8 cellular contexts compared by ENCODE assay signal in the genomic region with DNA sequence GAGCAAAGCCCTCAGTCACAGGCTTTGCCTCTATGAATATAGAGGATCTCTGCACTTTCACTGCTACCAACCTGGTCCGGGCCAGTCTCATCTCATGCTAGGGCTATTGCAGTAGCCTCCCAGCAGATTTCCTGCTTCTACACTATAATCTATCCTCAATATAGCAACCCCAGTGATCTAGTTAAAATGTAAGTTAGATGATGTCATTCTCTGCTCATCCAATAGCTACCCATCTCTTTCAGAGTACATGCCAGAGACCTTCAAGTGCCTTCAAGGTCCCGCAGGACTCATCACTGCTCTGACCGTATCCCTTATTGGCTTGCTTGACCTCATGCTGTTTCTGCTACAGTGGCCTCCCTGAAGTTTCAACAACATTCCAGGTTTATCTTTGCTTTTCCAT.
"Had no signal": no experiment of that assay in that cellular context is flagged by ENCODE, and none has a peak within 500 bp of the region (broad histone marks: within the 10 kb centered on the region; RNA-seq: fewer than 3 reads in every experiment).

No MANE protein-coding gene starts in this region.

- ATAC-seq: GM23338, HCT116 had no signal

- H3K9me3 ChIP-seq: HAP-1 had no signal

- H3K36me3 ChIP-seq: HAP-1 had no signal

- FAIRE-seq: HTR-8/SVneo had no signal

- H3K27ac ChIP-seq: KMS-11 had no signal

- DNase-seq: H7, Karpas-422, KBM-7 had no signal

- H3K4me3 ChIP-seq: GM23338, HAP-1 had no signal

- H2AFZ ChIP-seq: GM23338 had no signal

- H3K4me1 ChIP-seq: HAP-1 had no signal

- H3K4me2 ChIP-seq: GM23338, KMS-11 had no signal

- H3K9ac ChIP-seq: KMS-11 had no signal
